Comparison of ENCODE assay signal across 1 cellular context in the genomic region with DNA sequence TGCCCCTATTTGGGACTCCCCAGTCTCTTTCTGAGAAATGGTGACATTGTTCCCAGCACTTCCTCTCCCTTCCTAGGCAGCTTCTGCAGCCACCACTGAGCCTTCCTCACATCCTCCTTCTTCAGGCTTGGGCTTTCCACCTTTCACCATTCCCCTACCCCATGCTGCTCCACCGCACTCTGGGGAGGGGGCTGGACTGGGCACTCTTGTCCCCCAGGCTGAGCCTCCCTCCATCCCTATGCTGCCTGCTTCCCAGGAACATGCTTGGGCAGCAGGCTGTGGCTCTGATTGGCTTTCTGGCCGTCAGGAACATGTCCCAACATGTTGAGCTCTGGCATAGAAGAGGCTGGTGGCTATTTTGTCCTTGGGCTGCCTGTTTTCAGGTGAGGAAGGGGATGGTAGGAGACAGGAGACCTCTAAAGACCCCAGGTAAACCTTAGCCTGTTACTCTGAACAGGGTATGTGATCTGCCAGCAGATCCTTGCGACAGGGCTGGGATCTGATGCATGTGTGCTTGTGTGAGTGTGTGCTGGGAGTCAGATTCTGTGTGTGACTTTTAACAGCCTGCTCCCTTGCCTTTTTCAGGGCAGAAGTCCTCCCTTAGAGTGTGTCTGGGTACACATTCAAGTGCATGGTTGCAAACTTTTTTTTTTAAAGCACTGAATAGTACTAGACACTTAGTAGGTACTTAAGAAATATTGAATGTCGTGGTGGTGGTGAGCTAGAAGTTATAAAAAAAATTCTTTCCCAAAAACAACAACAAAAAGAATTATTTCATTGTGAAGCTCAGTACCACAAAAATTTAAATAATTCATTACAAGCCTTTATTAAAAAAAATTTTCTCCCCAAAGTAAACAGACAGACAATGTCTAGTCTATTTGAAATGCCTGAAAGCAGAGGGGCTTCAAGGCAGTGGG.
A peak's percentile ranks its signal among the peaks of the same experiment; 100 is the strongest.
TF ChIP-seq lines count a peak whose summit lies in the region.

No MANE protein-coding gene starts in this region.

TF ChIP-seq in K562, 482 proteins besides CTCF, POLR2A, EP300 and RAD21:
- TF ChIP-seq, protein P1, sequence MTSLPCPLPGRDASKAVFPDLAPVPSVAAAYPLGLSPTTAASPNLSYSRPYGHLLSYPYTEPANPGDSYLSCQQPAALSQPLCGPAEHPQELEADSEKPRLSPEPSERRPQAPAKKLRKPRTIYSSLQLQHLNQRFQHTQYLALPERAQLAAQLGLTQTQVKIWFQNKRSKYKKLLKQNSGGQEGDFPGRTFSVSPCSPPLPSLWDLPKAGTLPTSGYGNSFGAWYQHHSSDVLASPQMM (CRISPR knock-in tag; IDR thresholded peaks at IDR 0.05) = no peak
- TF ChIP-seq SPI1 (IDR thresholded peaks at IDR 0.05; ENCODE audit: borderline replicate concordance, low read depth, low read length) (peak; percentile 76; the same call in 1 of the 2 replicates), PURB (CRISPR knock-in tag; IDR thresholded peaks at IDR 0.05; ENCODE audit: low read depth) (no peak), ARID2 (IDR thresholded peaks at IDR 0.05) (no peak), CBX2 (IDR thresholded peaks at IDR 0.05; ENCODE audit: insufficient read depth, low read length, poor library complexity, severe bottlenecking) (peak; percentile 77), FOXA3 (CRISPR knock-in tag; conservative IDR thresholded peaks at IDR 0.05 in 1 of 2, IDR thresholded peaks at IDR 0.05 in 1 of 2) (0 out of 4 replicates have a peak, but pooled peaks of 1 of the 2 experiments have one; percentile 34), HDAC6 (IDR thresholded peaks at IDR 0.05; ENCODE audit: low read depth, low read length) (no peak)
- TF ChIP-seq, protein P2, sequence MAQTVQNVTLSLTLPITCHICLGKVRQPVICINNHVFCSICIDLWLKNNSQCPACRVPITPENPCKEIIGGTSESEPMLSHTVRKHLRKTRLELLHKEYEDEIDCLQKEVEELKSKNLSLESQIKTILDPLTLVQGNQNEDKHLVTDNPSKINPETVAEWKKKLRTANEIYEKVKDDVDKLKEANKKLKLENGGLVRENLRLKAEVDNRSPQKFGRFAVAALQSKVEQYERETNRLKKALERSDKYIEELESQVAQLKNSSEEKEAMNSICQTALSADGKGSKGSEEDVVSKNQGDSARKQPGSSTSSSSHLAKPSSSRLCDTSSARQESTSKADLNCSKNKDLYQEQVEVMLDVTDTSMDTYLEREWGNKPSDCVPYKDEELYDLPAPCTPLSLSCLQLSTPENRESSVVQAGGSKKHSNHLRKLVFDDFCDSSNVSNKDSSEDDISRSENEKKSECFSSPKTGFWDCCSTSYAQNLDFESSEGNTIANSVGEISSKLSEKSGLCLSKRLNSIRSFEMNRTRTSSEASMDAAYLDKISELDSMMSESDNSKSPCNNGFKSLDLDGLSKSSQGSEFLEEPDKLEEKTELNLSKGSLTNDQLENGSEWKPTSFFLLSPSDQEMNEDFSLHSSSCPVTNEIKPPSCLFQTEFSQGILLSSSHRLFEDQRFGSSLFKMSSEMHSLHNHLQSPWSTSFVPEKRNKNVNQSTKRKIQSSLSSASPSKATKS (CRISPR knock-in tag; IDR thresholded peaks at IDR 0.05) = no peak
- TF ChIP-seq, protein P3, sequence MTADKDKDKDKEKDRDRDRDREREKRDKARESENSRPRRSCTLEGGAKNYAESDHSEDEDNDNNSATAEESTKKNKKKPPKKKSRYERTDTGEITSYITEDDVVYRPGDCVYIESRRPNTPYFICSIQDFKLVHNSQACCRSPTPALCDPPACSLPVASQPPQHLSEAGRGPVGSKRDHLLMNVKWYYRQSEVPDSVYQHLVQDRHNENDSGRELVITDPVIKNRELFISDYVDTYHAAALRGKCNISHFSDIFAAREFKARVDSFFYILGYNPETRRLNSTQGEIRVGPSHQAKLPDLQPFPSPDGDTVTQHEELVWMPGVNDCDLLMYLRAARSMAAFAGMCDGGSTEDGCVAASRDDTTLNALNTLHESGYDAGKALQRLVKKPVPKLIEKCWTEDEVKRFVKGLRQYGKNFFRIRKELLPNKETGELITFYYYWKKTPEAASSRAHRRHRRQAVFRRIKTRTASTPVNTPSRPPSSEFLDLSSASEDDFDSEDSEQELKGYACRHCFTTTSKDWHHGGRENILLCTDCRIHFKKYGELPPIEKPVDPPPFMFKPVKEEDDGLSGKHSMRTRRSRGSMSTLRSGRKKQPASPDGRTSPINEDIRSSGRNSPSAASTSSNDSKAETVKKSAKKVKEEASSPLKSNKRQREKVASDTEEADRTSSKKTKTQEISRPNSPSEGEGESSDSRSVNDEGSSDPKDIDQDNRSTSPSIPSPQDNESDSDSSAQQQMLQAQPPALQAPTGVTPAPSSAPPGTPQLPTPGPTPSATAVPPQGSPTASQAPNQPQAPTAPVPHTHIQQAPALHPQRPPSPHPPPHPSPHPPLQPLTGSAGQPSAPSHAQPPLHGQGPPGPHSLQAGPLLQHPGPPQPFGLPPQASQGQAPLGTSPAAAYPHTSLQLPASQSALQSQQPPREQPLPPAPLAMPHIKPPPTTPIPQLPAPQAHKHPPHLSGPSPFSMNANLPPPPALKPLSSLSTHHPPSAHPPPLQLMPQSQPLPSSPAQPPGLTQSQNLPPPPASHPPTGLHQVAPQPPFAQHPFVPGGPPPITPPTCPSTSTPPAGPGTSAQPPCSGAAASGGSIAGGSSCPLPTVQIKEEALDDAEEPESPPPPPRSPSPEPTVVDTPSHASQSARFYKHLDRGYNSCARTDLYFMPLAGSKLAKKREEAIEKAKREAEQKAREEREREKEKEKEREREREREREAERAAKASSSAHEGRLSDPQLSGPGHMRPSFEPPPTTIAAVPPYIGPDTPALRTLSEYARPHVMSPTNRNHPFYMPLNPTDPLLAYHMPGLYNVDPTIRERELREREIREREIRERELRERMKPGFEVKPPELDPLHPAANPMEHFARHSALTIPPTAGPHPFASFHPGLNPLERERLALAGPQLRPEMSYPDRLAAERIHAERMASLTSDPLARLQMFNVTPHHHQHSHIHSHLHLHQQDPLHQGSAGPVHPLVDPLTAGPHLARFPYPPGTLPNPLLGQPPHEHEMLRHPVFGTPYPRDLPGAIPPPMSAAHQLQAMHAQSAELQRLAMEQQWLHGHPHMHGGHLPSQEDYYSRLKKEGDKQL (CRISPR knock-in tag; IDR thresholded peaks at IDR 0.05; ENCODE audit: borderline replicate concordance) = no peak
- TF ChIP-seq, protein P4, sequence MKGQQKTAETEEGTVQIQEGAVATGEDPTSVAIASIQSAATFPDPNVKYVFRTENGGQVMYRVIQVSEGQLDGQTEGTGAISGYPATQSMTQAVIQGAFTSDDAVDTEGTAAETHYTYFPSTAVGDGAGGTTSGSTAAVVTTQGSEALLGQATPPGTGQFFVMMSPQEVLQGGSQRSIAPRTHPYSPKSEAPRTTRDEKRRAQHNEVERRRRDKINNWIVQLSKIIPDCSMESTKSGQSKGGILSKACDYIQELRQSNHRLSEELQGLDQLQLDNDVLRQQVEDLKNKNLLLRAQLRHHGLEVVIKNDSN (CRISPR knock-in tag; IDR thresholded peaks at IDR 0.05) = 0 out of 2 replicates have a peak, but pooled peaks have one; percentile 9
- TF ChIP-seq, protein P5, sequence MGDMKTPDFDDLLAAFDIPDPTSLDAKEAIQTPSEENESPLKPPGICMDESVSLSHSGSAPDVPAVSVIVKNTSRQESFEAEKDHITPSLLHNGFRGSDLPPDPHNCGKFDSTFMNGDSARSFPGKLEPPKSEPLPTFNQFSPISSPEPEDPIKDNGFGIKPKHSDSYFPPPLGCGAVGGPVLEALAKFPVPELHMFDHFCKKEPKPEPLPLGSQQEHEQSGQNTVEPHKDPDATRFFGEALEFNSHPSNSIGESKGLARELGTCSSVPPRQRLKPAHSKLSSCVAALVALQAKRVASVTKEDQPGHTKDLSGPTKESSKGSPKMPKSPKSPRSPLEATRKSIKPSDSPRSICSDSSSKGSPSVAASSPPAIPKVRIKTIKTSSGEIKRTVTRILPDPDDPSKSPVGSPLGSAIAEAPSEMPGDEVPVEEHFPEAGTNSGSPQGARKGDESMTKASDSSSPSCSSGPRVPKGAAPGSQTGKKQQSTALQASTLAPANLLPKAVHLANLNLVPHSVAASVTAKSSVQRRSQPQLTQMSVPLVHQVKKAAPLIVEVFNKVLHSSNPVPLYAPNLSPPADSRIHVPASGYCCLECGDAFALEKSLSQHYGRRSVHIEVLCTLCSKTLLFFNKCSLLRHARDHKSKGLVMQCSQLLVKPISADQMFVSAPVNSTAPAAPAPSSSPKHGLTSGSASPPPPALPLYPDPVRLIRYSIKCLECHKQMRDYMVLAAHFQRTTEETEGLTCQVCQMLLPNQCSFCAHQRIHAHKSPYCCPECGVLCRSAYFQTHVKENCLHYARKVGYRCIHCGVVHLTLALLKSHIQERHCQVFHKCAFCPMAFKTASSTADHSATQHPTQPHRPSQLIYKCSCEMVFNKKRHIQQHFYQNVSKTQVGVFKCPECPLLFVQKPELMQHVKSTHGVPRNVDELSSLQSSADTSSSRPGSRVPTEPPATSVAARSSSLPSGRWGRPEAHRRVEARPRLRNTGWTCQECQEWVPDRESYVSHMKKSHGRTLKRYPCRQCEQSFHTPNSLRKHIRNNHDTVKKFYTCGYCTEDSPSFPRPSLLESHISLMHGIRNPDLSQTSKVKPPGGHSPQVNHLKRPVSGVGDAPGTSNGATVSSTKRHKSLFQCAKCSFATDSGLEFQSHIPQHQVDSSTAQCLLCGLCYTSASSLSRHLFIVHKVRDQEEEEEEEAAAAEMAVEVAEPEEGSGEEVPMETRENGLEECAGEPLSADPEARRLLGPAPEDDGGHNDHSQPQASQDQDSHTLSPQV (IDR thresholded peaks at IDR 0.05) = no peak
- TF ChIP-seq, protein P6, sequence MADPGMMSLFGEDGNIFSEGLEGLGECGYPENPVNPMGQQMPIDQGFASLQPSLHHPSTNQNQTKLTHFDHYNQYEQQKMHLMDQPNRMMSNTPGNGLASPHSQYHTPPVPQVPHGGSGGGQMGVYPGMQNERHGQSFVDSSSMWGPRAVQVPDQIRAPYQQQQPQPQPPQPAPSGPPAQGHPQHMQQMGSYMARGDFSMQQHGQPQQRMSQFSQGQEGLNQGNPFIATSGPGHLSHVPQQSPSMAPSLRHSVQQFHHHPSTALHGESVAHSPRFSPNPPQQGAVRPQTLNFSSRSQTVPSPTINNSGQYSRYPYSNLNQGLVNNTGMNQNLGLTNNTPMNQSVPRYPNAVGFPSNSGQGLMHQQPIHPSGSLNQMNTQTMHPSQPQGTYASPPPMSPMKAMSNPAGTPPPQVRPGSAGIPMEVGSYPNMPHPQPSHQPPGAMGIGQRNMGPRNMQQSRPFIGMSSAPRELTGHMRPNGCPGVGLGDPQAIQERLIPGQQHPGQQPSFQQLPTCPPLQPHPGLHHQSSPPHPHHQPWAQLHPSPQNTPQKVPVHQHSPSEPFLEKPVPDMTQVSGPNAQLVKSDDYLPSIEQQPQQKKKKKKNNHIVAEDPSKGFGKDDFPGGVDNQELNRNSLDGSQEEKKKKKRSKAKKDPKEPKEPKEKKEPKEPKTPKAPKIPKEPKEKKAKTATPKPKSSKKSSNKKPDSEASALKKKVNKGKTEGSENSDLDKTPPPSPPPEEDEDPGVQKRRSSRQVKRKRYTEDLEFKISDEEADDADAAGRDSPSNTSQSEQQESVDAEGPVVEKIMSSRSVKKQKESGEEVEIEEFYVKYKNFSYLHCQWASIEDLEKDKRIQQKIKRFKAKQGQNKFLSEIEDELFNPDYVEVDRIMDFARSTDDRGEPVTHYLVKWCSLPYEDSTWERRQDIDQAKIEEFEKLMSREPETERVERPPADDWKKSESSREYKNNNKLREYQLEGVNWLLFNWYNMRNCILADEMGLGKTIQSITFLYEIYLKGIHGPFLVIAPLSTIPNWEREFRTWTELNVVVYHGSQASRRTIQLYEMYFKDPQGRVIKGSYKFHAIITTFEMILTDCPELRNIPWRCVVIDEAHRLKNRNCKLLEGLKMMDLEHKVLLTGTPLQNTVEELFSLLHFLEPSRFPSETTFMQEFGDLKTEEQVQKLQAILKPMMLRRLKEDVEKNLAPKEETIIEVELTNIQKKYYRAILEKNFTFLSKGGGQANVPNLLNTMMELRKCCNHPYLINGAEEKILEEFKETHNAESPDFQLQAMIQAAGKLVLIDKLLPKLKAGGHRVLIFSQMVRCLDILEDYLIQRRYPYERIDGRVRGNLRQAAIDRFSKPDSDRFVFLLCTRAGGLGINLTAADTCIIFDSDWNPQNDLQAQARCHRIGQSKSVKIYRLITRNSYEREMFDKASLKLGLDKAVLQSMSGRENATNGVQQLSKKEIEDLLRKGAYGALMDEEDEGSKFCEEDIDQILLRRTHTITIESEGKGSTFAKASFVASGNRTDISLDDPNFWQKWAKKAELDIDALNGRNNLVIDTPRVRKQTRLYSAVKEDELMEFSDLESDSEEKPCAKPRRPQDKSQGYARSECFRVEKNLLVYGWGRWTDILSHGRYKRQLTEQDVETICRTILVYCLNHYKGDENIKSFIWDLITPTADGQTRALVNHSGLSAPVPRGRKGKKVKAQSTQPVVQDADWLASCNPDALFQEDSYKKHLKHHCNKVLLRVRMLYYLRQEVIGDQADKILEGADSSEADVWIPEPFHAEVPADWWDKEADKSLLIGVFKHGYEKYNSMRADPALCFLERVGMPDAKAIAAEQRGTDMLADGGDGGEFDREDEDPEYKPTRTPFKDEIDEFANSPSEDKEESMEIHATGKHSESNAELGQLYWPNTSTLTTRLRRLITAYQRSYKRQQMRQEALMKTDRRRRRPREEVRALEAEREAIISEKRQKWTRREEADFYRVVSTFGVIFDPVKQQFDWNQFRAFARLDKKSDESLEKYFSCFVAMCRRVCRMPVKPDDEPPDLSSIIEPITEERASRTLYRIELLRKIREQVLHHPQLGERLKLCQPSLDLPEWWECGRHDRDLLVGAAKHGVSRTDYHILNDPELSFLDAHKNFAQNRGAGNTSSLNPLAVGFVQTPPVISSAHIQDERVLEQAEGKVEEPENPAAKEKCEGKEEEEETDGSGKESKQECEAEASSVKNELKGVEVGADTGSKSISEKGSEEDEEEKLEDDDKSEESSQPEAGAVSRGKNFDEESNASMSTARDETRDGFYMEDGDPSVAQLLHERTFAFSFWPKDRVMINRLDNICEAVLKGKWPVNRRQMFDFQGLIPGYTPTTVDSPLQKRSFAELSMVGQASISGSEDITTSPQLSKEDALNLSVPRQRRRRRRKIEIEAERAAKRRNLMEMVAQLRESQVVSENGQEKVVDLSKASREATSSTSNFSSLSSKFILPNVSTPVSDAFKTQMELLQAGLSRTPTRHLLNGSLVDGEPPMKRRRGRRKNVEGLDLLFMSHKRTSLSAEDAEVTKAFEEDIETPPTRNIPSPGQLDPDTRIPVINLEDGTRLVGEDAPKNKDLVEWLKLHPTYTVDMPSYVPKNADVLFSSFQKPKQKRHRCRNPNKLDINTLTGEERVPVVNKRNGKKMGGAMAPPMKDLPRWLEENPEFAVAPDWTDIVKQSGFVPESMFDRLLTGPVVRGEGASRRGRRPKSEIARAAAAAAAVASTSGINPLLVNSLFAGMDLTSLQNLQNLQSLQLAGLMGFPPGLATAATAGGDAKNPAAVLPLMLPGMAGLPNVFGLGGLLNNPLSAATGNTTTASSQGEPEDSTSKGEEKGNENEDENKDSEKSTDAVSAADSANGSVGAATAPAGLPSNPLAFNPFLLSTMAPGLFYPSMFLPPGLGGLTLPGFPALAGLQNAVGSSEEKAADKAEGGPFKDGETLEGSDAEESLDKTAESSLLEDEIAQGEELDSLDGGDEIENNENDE (IDR thresholded peaks at IDR 0.05; ENCODE audit: low read depth, low read length) = no peak
TF ChIP-seq in K562: peak in this region for 4.
